In genomic region chr1:115193429-115193828, GRCh38 we compare ENCODE assay signal across 22 cellular contexts.
"Had no signal": no experiment of that assay in that cellular context is flagged by ENCODE, and none has a peak within 500 bp of the region (broad histone marks: within the 10 kb centered on the region; RNA-seq: fewer than 3 reads in every experiment).

No MANE protein-coding gene starts in this region.

- H3K36me3 ChIP-seq: colonic mucosa, esophagus muscularis mucosa, gastroesophageal sphincter, heart left ventricle, left lung, lower lobe of right lung had no signal

- H3K4me1 ChIP-seq: colonic mucosa, gastroesophageal sphincter, left lung, lower lobe of right lung had no signal

- H3K79me2 ChIP-seq: hepatocyte had no signal

- H3K27ac Mint-ChIP-seq: dendritic cell treated with granulocyte-macrophage colony-stimulating factor and Interleukin-4, amounts not matched to agents 40 ng/mL and 50 ng/mL, for 4 days; effector memory CD8-positive, alpha-beta T cell; endodermal cell; immature natural killer cell; mesothelial cell of epicardium had no signal

- H3K9me3 Mint-ChIP-seq: dendritic cell treated with granulocyte-macrophage colony-stimulating factor and Interleukin-4, amounts not matched to agents 40 ng/mL and 50 ng/mL, for 4 days; effector memory CD8-positive, alpha-beta T cell; endodermal cell; mesothelial cell of epicardium had no signal

- H3K4me3 ChIP-seq: colonic mucosa, esophagus muscularis mucosa, gastroesophageal sphincter, heart left ventricle, hepatocyte, left lung, lower lobe of right lung, mucosa of descending colon had no signal

- H3K4me1 Mint-ChIP-seq: immature natural killer cell, naive B cell had no signal

- H3K4me2 ChIP-seq: hepatocyte had no signal

- ATAC-seq: effector memory CD8-positive, alpha-beta T cell; foreskin keratinocyte; gastroesophageal sphincter; heart left ventricle; left cardiac atrium; left lung; left ventricle myocardium superior; lower lobe of right lung; mucosa of descending colon had no signal

- H3K27me3 ChIP-seq: colonic mucosa, foreskin keratinocyte, gastroesophageal sphincter, heart left ventricle, hepatocyte, left lung had no signal

- H3K27ac ChIP-seq: colonic mucosa, epithelial cell of prostate, esophagus muscularis mucosa, foreskin keratinocyte, gastroesophageal sphincter, heart left ventricle, hepatocyte, left lung, lower lobe of right lung had no signal

- H3K36me3 Mint-ChIP-seq: immature natural killer cell, mesothelial cell of epicardium, naive B cell had no signal

- H3K9me3 ChIP-seq: colonic mucosa, esophagus muscularis mucosa, gastroesophageal sphincter, heart left ventricle, left lung, lower lobe of right lung, mucosa of descending colon had no signal

- H3K4me3 Mint-ChIP-seq: dendritic cell treated with granulocyte-macrophage colony-stimulating factor and Interleukin-4, amounts not matched to agents 40 ng/mL and 50 ng/mL, for 4 days; effector memory CD8-positive, alpha-beta T cell; endodermal cell; immature natural killer cell; mesothelial cell of epicardium; naive B cell had no signal

- H2AFZ ChIP-seq: hepatocyte had no signal

- DNase-seq: colonic mucosa; cortex of kidney; effector CD8-positive, alpha-beta T cell; effector memory CD8-positive, alpha-beta T cell; endodermal cell; foreskin keratinocyte; heart left ventricle; hypothalamus; immature natural killer cell; left cardiac atrium; left lung; left ventricle myocardium superior; lower lobe of right lung; mesenchymal stem cell; mucosa of descending colon; naive B cell had no signal
